In the genomic region with DNA sequence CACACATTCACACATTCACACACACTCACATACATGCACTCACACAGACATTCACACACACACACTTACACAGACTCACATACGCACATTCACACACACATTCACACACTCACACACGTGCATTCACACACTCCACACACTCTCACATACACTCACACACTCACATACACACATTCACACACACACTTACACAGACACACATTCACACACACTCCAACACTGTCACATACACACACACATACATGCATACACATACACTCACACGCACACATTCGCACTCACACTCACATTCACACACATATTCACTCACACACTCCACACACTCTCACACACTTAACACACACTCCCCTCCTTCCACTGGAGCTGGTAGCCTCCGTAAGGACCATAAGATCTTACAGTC, we compare ENCODE assay signal across 22 cellular contexts. TPM values are rescaled to one million over a fixed set of nuclear protein-coding genes. Genes with fewer than 3 reads are reported as not detected.
A peak's percentile ranks its signal among the peaks of the same experiment; 100 is the strongest.
DNase-seq lines count a peak whose midpoint lies in the region; ATAC-seq, FAIRE-seq and TF ChIP-seq lines count a peak whose summit lies in the region.
"Had no signal": no experiment of that assay in that cellular context is flagged by ENCODE, and none has a peak within 500 bp of the region (broad histone marks: within the 10 kb centered on the region; RNA-seq: fewer than 3 reads in every experiment).

No MANE protein-coding gene starts in this region.

- no peak for ATAC-seq in activated CD4-positive, alpha-beta T cell treated with anti-CD3 and anti-CD28 coated beads for 36 hours
- ATAC-seq in GM19035 (IDR thresholded peaks at IDR 0.05; ENCODE audit: unreplicated experiment) (no peak), GM18867 (IDR thresholded peaks at IDR 0.05; ENCODE audit: unreplicated experiment) (no peak)
- ATAC-seq: activated CD4-positive, CD25-positive, alpha-beta regulatory T cell treated with anti-CD3 and anti-CD28 coated beads, Interleukin-2, amount 50 U/mL, for 24 hours; natural killer cell had no signal

- DNase-seq in PC-9: no peak
- DNase-seq in H1 (ENCODE audit: low read depth in 1 of 2, low spot score in 2 of 2): no peak
- DNase-seq in osteoblast (ENCODE audit: insufficient read length, low spot score, missing footprints): no peak
- no peak for DNase-seq in activated CD4-positive, alpha-beta T cell treated with anti-CD3 and anti-CD28 coated beads for 36 hours
- no peak for DNase-seq in GF-D8 (lab: John Stamatoyannopoulos, UW)
- DNase-seq: activated naive CD4-positive, alpha-beta T cell treated with anti-CD3 and anti-CD28 coated beads, Interleukin-2, amount 10 ng/mL, durations not matched to agents 7 days and 5 days; activated T-cell treated with anti-CD3 and anti-CD28 coated beads, Interleukin-2, amount 50 U/mL, for 48 hours; MM.1S; natural killer cell; NCI-H748 treated with DMSO at 0.1 percent for 48 hours; stimulated activated CD4-positive, alpha-beta T cell treated with anti-CD3 and anti-CD28 coated beads, Interleukin-12 subunit alpha, Interleukin-12 subunit beta, amount 100 ng/mL, for 4 hours; T-helper 9 cell had no signal

- H3K4ac ChIP-seq in H1 (replicated peaks; ENCODE audit: insufficient read length, low read depth, low read length): peak overlapping the region; percentile 85

- no peak overlapping the region for H3K18ac ChIP-seq in H1 (ENCODE audit: extremely low read depth, low read length)

- H2BK20ac ChIP-seq in H1 (ENCODE audit: low read length): no peak overlapping the region

- H3K9me3 ChIP-seq in BLaER1 treated with 17β-estradiol and CSF1 and Interleukin-3, amounts not matched to agents 10 nM and 100 nM (replicated peaks in 1 of 11): no peaks in the 10 kb centered on the region
- H3K9me3 ChIP-seq in PC-9 (ENCODE audit: insufficient read depth, low read depth): no peaks in the 10 kb centered on the region
- H3K9me3 ChIP-seq in H1 (ENCODE audit: insufficient read depth in 2 of 2, low read depth in 1 of 2, low read length in 1 of 2): no peaks in the 10 kb centered on the region
- H3K9me3 ChIP-seq in osteoblast (ENCODE audit: low read depth, low read length): no peaks in the 10 kb centered on the region
- H3K9me3 ChIP-seq: ascending aorta, prostate gland, suprapubic skin had no signal

- H3F3A ChIP-seq in PC-9 (ENCODE audit: insufficient read depth, low read depth): peaks cover 16% of the 10 kb centered on the region; the same call in 1 of the 2 replicates

- H2BK5ac ChIP-seq in H1 (ENCODE audit: low read depth, low read length): peak overlapping the region; percentile 77

- H3K36me3 Mint-ChIP-seq in activated CD4-positive, alpha-beta T cell treated with anti-CD3 and anti-CD28 coated beads for 36 hours (ENCODE audit: low read depth): no peaks in the 10 kb centered on the region
- H3K36me3 Mint-ChIP-seq: activated naive CD4-positive, alpha-beta T cell treated with anti-CD3 and anti-CD28 coated beads, Interleukin-2, amount 10 ng/mL, durations not matched to agents 7 days and 5 days; natural killer cell had no signal

- H3K23me2 ChIP-seq in H1 (ENCODE audit: low read depth, low read length): peaks cover 6% of the 10 kb centered on the region

- no peak overlapping the region for H3K4me3 Mint-ChIP-seq in activated CD4-positive, alpha-beta T cell treated with anti-CD3 and anti-CD28 coated beads for 36 hours
- H3K4me3 Mint-ChIP-seq: activated naive CD4-positive, alpha-beta T cell treated with anti-CD3 and anti-CD28 coated beads, Interleukin-2, amount 10 ng/mL, durations not matched to agents 7 days and 5 days; natural killer cell had no signal

- no peak overlapping the region for H3K27ac Mint-ChIP-seq in activated CD4-positive, alpha-beta T cell treated with anti-CD3 and anti-CD28 coated beads for 36 hours
- H3K27ac Mint-ChIP-seq: activated naive CD4-positive, alpha-beta T cell treated with anti-CD3 and anti-CD28 coated beads, Interleukin-2, amount 10 ng/mL, durations not matched to agents 7 days and 5 days; natural killer cell had no signal

- peaks cover 37 to 85% (median 79%) of the 10 kb centered on the region in 10 experiments for H3K4me1 ChIP-seq in BLaER1 treated with 17β-estradiol and CSF1 and Interleukin-3, amounts not matched to agents 10 nM and 100 nM
- peaks cover 38% of the 10 kb centered on the region for H3K4me1 ChIP-seq in PC-9 (replicated peaks; ENCODE audit: insufficient read depth)
- H3K4me1 ChIP-seq in H1 (replicated peaks in 1 of 4; ENCODE audit: control insufficient read depth in 3 of 4, insufficient read depth in 4 of 4, low read length in 3 of 4): peaks cover 0 to 15% (median 4%) of the 10 kb centered on the region in 4 experiments; a peak in 6 of 7 replicates
- H3K4me1 ChIP-seq in osteoblast (ENCODE audit: insufficient read depth, low read length): peaks cover 23% of the 10 kb centered on the region
- H3K4me1 ChIP-seq: ascending aorta, prostate gland, suprapubic skin had no signal

- intact Hi-C loops in PC-9 (cut with micrococcal nuclease; ENCODE audit: unreplicated experiment): loop anchor here (5.0 kb wide), 1 partner anchor 59 kb away; no protein-coding TSS in a partner anchor
- intact Hi-C loops in activated CD4-positive, alpha-beta T cell treated with anti-CD3 and anti-CD28 coated beads for 36 hours (cut with DNase I, micrococcal nuclease): no loop called here

- H3K27me3 Mint-ChIP-seq in activated CD4-positive, alpha-beta T cell treated with anti-CD3 and anti-CD28 coated beads for 36 hours: peaks cover 2% of the 10 kb centered on the region

- no TSS peak for BruUV-seq in PC-9 (replicated peaks; lab: Mats Ljungman, UMichigan)

- no peaks in the 10 kb centered on the region for H4K20me1 ChIP-seq in BLaER1 treated with 17β-estradiol and CSF1 and Interleukin-3, amounts not matched to agents 10 nM and 100 nM
- H4K20me1 ChIP-seq in PC-9 (ENCODE audit: insufficient read depth) (no peaks in the 10 kb centered on the region), H1 (replicated peaks in 1 of 2; ENCODE audit: control insufficient read depth in 1 of 2, insufficient read depth in 2 of 2, low read length in 2 of 2) (peaks cover 0 to 4% of the 10 kb centered on the region in 2 experiments), osteoblast (ENCODE audit: insufficient read depth, low read length) (no peaks in the 10 kb centered on the region)

- H3K56ac ChIP-seq in H1 (replicated peaks; ENCODE audit: insufficient read length, low read depth, low read length): peak overlapping the region; percentile 91

- no peak overlapping the region for H4K8ac ChIP-seq in H1 (ENCODE audit: extremely low read depth, insufficient read depth, low read length)

- peak overlapping the region; percentile 89; the same call in 1 of the 2 replicates for H2BK12ac ChIP-seq in H1 (ENCODE audit: low read depth, low read length)

- peak overlapping the region in 9 of 11 experiments; percentile 63 to 85 (median 80); a peak in 18 of 22 replicates for H3K27ac ChIP-seq in BLaER1 treated with 17β-estradiol and CSF1 and Interleukin-3, amounts not matched to agents 10 nM and 100 nM
- 0 out of 2 replicates have a peak overlapping the region, but pooled peaks have one; percentile 25 for H3K27ac ChIP-seq in PC-9
- no peak overlapping the region for H3K27ac ChIP-seq in H1 (ENCODE audit: low read depth, low read length)
- H3K27ac ChIP-seq in osteoblast (ENCODE audit: low read depth, low read length): no peak overlapping the region
- H3K27ac ChIP-seq: ascending aorta, prostate gland, suprapubic skin had no signal

- CTCF ChIA-PET in PC-9 (lab: Charles Lee) (interaction anchor here (0.6 kb wide), 1 partner anchor 186 kb away, joined by 3 read pairs; no protein-coding TSS in a partner anchor), H1 (lab: Charles Lee; ENCODE audit: partially characterized antibody) (interaction anchor here (0.6 to 3.1 kb wide), 8 partner anchors 9 to 135 kb away, joined by 3 to 16 read pairs (median 6); no protein-coding TSS in a partner anchor)
- CTCF ChIA-PET in activated CD4-positive, alpha-beta T cell treated with anti-CD3 and anti-CD28 coated beads for 36 hours (lab: Charles Lee): no interaction called here

- no peak overlapping the region for H2BK120ac ChIP-seq in H1 (replicated peaks; ENCODE audit: low read depth, low read length)

- TF ChIP-seq EP300 in H1 (IDR thresholded peaks at IDR 0.05; ENCODE audit: borderline replicate concordance in 1 of 2, low read depth in 2 of 2, low read length in 2 of 2): no peak

- no peaks in the 10 kb centered on the region for H3K4me1 Mint-ChIP-seq in activated CD4-positive, alpha-beta T cell treated with anti-CD3 and anti-CD28 coated beads for 36 hours
- H3K4me1 Mint-ChIP-seq: activated naive CD4-positive, alpha-beta T cell treated with anti-CD3 and anti-CD28 coated beads, Interleukin-2, amount 10 ng/mL, durations not matched to agents 7 days and 5 days; natural killer cell had no signal

- peak overlapping the region; percentile 55 for H3K23ac ChIP-seq in H1 (ENCODE audit: insufficient read length)

- 0 out of 2 replicates have a peak overlapping the region, but pooled peaks have one; percentile 50 for H2BK15ac ChIP-seq in H1 (ENCODE audit: low read length)

- no peak for TF ChIP-seq POLR2A in H1 (IDR thresholded peaks at IDR 0.05; ENCODE audit: control extremely low read depth in 1 of 2, low read depth in 2 of 2, low read length in 2 of 2)

- TF ChIP-seq CTCF in PC-9 (conservative IDR thresholded peaks at IDR 0.05) (no peak), H1 (IDR thresholded peaks at IDR 0.05; ENCODE audit: control extremely low read depth in 1 of 3, insufficient read depth in 1 of 3, low read depth in 1 of 3, low read length in 3 of 3) (no peak), osteoblast (IDR thresholded peaks at IDR 0.05; ENCODE audit: extremely low read depth, low read depth, low read length) (no peak)

- 89 to 100% methylated on average over 3 to 5 of the region's 5 CpGs for whole genome bisulfite sequencing in H1 (ENCODE audit: extremely low coverage in 1 of 2, insufficient coverage in 1 of 2, insufficient read length in 1 of 2, insufficient replicate concordance in 2 of 2, low coverage in 1 of 2, low lambda C conversion rate in 2 of 2, missing lambda C conversion rate in 1 of 2), 2 experiments

- no peaks in the 10 kb centered on the region for H3K9me2 ChIP-seq in PC-9 (ENCODE audit: insufficient read depth)

- H3K14ac ChIP-seq in H1 (ENCODE audit: insufficient read length): peak overlapping the region; percentile 79

- no peaks in the 10 kb centered on the region for H3K79me2 ChIP-seq in PC-9 (ENCODE audit: low read depth)
- H3K79me2 ChIP-seq in H1 (ENCODE audit: control insufficient read depth in 1 of 2, insufficient read depth in 2 of 2, low read length in 2 of 2): peaks cover 0 to 2% of the 10 kb centered on the region in 2 experiments; a peak in 1 of 4 replicates
- no peaks in the 10 kb centered on the region for H3K79me2 ChIP-seq in osteoblast (ENCODE audit: insufficient read depth, low read length)

- peak overlapping the region in 9 of 11 experiments; percentile 39 to 74 (median 67); a peak in 17 of 22 replicates for H3K9ac ChIP-seq in BLaER1 treated with 17β-estradiol and CSF1 and Interleukin-3, amounts not matched to agents 10 nM and 100 nM
- H3K9ac ChIP-seq in H1 (replicated peaks in 1 of 4; ENCODE audit: extremely low read depth in 1 of 4, low read depth in 3 of 4, low read length in 3 of 4): no peak overlapping the region; a peak in 1 of 7 replicates

- H3K27me3 ChIP-seq in BLaER1 treated with 17β-estradiol and CSF1 and Interleukin-3, amounts not matched to agents 10 nM and 100 nM: no peaks in the 10 kb centered on the region
- H3K27me3 ChIP-seq in PC-9 (ENCODE audit: insufficient read depth, low read depth) (no peaks in the 10 kb centered on the region), H1 (replicated peaks in 1 of 4; ENCODE audit: control insufficient read depth in 3 of 4, extremely low read depth in 1 of 4, insufficient read depth in 3 of 4, low read length in 3 of 4) (peaks cover 0 to 2% (median 0%) of the 10 kb centered on the region in 4 experiments; a peak in 1 of 7 replicates), osteoblast (ENCODE audit: insufficient read depth, low read length) (no peaks in the 10 kb centered on the region)
- H3K27me3 ChIP-seq: ascending aorta, suprapubic skin had no signal

- peak overlapping the region; percentile 31 for H4K91ac ChIP-seq in H1 (replicated peaks; ENCODE audit: insufficient read length, low read length)

- H3K4me2 ChIP-seq in BLaER1 treated with 17β-estradiol and CSF1 and Interleukin-3, amounts not matched to agents 10 nM and 100 nM: peak overlapping the region; percentile 67 to 98 (median 91)
- H3K4me2 ChIP-seq in PC-9 (peak overlapping the region; percentile 62), H1 (ENCODE audit: insufficient read depth in 1 of 2, low read depth in 2 of 2, low read length in 2 of 2) (no peak overlapping the region), osteoblast (ENCODE audit: insufficient read depth, low read length) (peak overlapping the region; percentile 16)

- H4K5ac ChIP-seq in H1 (ENCODE audit: insufficient read length, low read depth, low read length): no peak overlapping the region

- POLR2A ChIA-PET in PC-9 (lab: Charles Lee; ENCODE audit: unreplicated experiment): interaction anchor here (0.7 kb wide), 1 partner anchor 398 kb away, joined by 4 read pairs; a partner anchor contains a TSS
- POLR2A ChIA-PET in H1 (lab: Charles Lee; ENCODE audit: partially characterized antibody): interaction anchor here (1.5 kb wide), 1 partner anchor 9 kb away, joined by 3 read pairs; no protein-coding TSS in a partner anchor
- POLR2A ChIA-PET in activated CD4-positive, alpha-beta T cell treated with anti-CD3 and anti-CD28 coated beads for 36 hours (lab: Charles Lee): no interaction called here

- peak overlapping the region in 7 of 10 experiments; percentile 25 to 64 (median 47); a peak in 12 of 20 replicates for H3K4me3 ChIP-seq in BLaER1 treated with 17β-estradiol and CSF1 and Interleukin-3, amounts not matched to agents 10 nM and 100 nM
- H3K4me3 ChIP-seq in PC-9 (no peak overlapping the region), H1 (ENCODE audit: extremely low read depth in 1 of 4, insufficient read depth in 2 of 4, low read depth in 3 of 4, low read length in 4 of 4) (no peak overlapping the region), osteoblast (ENCODE audit: insufficient read depth, low read length) (no peak overlapping the region)
- H3K4me3 ChIP-seq: ascending aorta, prostate gland, suprapubic skin had no signal

- no peaks in the 10 kb centered on the region for H3K36me3 ChIP-seq in BLaER1 treated with 17β-estradiol and CSF1 and Interleukin-3, amounts not matched to agents 10 nM and 100 nM
- no peaks in the 10 kb centered on the region for H3K36me3 ChIP-seq in PC-9 (ENCODE audit: low read depth)
- H3K36me3 ChIP-seq in H1 (ENCODE audit: control insufficient read depth in 2 of 4, insufficient read depth in 4 of 4, low read length in 3 of 4): no peaks in the 10 kb centered on the region
- H3K36me3 ChIP-seq in osteoblast (ENCODE audit: insufficient read depth, low read length): no peaks in the 10 kb centered on the region
- H3K36me3 ChIP-seq: ascending aorta, prostate gland, suprapubic skin had no signal

- H2AFZ ChIP-seq in PC-9 (no peak overlapping the region), H1 (ENCODE audit: low read length) (no peak overlapping the region), osteoblast (ENCODE audit: low read length) (peak overlapping the region; percentile 0)

- TF ChIP-seq RAD21 in H1 (IDR thresholded peaks at IDR 0.05 in 1 of 2, conservative IDR thresholded peaks at IDR 0.05 in 1 of 2; ENCODE audit: low read depth in 2 of 2, low read length in 2 of 2): no peak

- no peak for FAIRE-seq in H1 (lab: Jason Lieb, UNC)
- FAIRE-seq: colon had no signal

- peak overlapping the region; percentile 95 for H2AK5ac ChIP-seq in H1 (ENCODE audit: low read depth, low read length)

- no peaks in the 10 kb centered on the region for H3K9me3 Mint-ChIP-seq in activated CD4-positive, alpha-beta T cell treated with anti-CD3 and anti-CD28 coated beads for 36 hours (ENCODE audit: low read depth)
- H3K9me3 Mint-ChIP-seq: activated naive CD4-positive, alpha-beta T cell treated with anti-CD3 and anti-CD28 coated beads, Interleukin-2, amount 10 ng/mL, durations not matched to agents 7 days and 5 days; natural killer cell had no signal

- no peaks in the 10 kb centered on the region for H3K79me1 ChIP-seq in H1 (ENCODE audit: low read depth, low read length)

RNA-seq across cellular contexts. Expression of a gene that starts 26.2 kb away (rescaled TPM):
- total RNA-seq in PC-9 (2021) (0.13 and 0.65 TPM in 2 replicates), osteoblast (0.36 and 0.88 TPM in 2 replicates)
- 0.23 and 0.28 TPM in 2 replicates for total RNA-seq in H1 (2021; fragmentation: NEBNext Ultra II Directional; extraction: Animal tissue kit (Norgen Biotek cat#: 25700))
- polyA plus RNA-seq in H1 (2011; rRNA removed): 0.16 and 0.20 TPM in 2 replicates
- polyA plus RNA-seq in H1 (2011; cell fraction: cytosol; rRNA removed): 0.09 TPM
- 0.43 TPM for polyA plus RNA-seq in H1 (2011; cell fraction: nucleus; rRNA removed)
- polyA plus RNA-seq in H1 (2012, experiment 1 of 2): 0.03 to 0.39 TPM (median 0.32 TPM) in 3 of 4 replicates, not detected in the other
- 0.17 TPM for polyA plus RNA-seq in H1 (2012, experiment 2 of 2)
- polyA plus RNA-seq in H1 (2013, experiment 1 of 2): 0.12 TPM
- 0.11 TPM for polyA plus RNA-seq in H1 (2013, experiment 2 of 2)
- polyA minus RNA-seq in H1 (2011; rRNA and poly(A)+ RNA removed): 0.06 and 0.10 TPM in 2 replicates
- not detected for polyA minus RNA-seq in H1 (2011; cell fraction: cytosol; rRNA and poly(A)+ RNA removed)
- polyA minus RNA-seq in H1 (2011; cell fraction: nucleus; rRNA and poly(A)+ RNA removed): not detected
- total RNA-seq in activated CD4-positive, alpha-beta T cell treated with anti-CD3 and anti-CD28 coated beads for 36 hours: not detected
- total RNA-seq: ascending aorta, mesenteric fat pad had no signal

RNA-seq across cellular contexts. Expression of a gene that starts 39.4 kb away (rescaled TPM):
- total RNA-seq in PC-9 (2021): 2.6 and 3.2 TPM in 2 replicates
- 4.5 TPM in 2 replicates for total RNA-seq in H1 (2021; fragmentation: NEBNext Ultra II Directional; extraction: Animal tissue kit (Norgen Biotek cat#: 25700))
- polyA plus RNA-seq in H1 (2011; rRNA removed): 6.7 and 8.0 TPM in 2 replicates
- 6.0 TPM for polyA plus RNA-seq in H1 (2011; cell fraction: cytosol; rRNA removed)
- 4.2 TPM for polyA plus RNA-seq in H1 (2011; cell fraction: nucleus; rRNA removed)
- 2.0 to 4.1 TPM (median 3.4 TPM) in 4 replicates for polyA plus RNA-seq in H1 (2012, experiment 1 of 2)
- polyA plus RNA-seq in H1 (2012, experiment 2 of 2): 3.3 TPM
- polyA plus RNA-seq in H1 (2013, experiment 1 of 2): 3.5 TPM
- 3.5 TPM for polyA plus RNA-seq in H1 (2013, experiment 2 of 2)
- polyA minus RNA-seq in H1 (2011; rRNA and poly(A)+ RNA removed): 2.7 and 5.4 TPM in 2 replicates
- polyA minus RNA-seq in H1 (2011; cell fraction: cytosol; rRNA and poly(A)+ RNA removed): 3.7 TPM
- 5.7 TPM for polyA minus RNA-seq in H1 (2011; cell fraction: nucleus; rRNA and poly(A)+ RNA removed)
- total RNA-seq in osteoblast: 4.7 and 6.5 TPM in 2 replicates
- total RNA-seq in activated CD4-positive, alpha-beta T cell treated with anti-CD3 and anti-CD28 coated beads for 36 hours: not detected
- total RNA-seq: ascending aorta, H4 had no signal

Comparison
In these comparisons a context has a peak if more than half of its experiments do, and no peak if none do; other contexts are left out.
1. H3K27ac ChIP-seq: peak in BLaER1 treated with 17β-estradiol and CSF1 and Interleukin-3, amounts not matched to agents 10 nM and 100 nM (9 of 11) and PC-9 (single experiment); none in H1 (single experiment) and osteoblast (single experiment).
2. H3K4me2 ChIP-seq: peak in BLaER1 treated with 17β-estradiol and CSF1 and Interleukin-3, amounts not matched to agents 10 nM and 100 nM (11 of 11), PC-9 (single experiment) and osteoblast (single experiment); none in H1 (0 of 2).
3. H3K4me3 ChIP-seq: peak in BLaER1 treated with 17β-estradiol and CSF1 and Interleukin-3, amounts not matched to agents 10 nM and 100 nM (7 of 10); none in PC-9 (single experiment), H1 (0 of 4) and osteoblast (single experiment).
4. H3K9ac ChIP-seq: peak in BLaER1 treated with 17β-estradiol and CSF1 and Interleukin-3, amounts not matched to agents 10 nM and 100 nM (9 of 11); none in H1 (0 of 4).